Comparison of ENCODE assay signal across 8 cellular contexts in the genomic region with DNA sequence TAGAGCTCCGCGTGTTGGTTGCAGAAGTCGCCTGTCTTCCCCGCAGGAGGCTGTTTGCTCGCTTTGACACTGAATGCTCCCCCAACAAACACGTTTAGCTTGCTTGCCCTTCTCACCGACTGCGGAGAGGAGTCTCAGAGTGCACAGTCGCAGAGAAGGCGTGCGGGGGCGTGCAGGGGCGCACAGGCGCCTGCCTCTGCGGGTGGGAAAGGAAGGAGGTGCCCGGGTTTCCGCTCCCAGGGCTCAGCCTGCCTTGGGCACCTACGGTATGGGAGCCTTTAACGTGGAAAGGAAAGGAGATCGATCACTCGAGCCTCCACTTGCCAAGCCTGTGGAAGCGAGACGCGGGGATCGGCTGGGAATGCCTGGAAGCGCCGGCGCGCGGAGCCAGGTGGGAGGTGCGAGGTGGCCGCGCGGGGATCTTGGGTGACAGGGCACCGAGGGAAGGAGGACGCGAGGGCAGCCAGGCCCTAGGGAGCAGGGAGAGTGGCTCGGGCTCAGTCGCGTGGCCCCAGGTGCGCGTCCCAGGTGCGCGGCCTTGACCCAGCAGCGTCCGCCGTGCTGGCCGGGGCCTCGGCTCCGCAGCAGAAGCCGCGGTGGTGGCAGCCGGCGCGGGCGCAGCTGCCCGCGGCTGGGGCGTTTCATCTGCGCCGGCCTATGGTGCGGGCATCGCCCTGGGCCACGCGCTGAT.
A peak's percentile ranks its signal among the peaks of the same experiment; 100 is the strongest.
DNase-seq lines count a peak whose midpoint lies in the region; ATAC-seq lines count a peak whose summit lies in the region.

A gene (plus strand): TSS at position 419 of the 691 bp plus-strand sequence. CDS start 749 bp downstream, outside the sequence.

- DNase-seq in Ammon's horn (ENCODE audit: low spot score) (peak; percentile 93), NCI-H82 (lab: John Stamatoyannopoulos, UW) (peak; percentile 96), activated T-cell treated with anti-CD3 and anti-CD28 coated beads for 1 hour (ENCODE audit: low read depth) (peak; percentile 64), epidermal melanocyte (ENCODE audit: insufficient read length, low spot score) (peak; percentile 88), middle frontal gyrus (ENCODE audit: extremely low spot score, low spot score) (peak; percentile 82)
- peak; percentile 31 to 61 for DNase-seq in stimulated activated CD8-positive, alpha-beta memory T cell treated with anti-CD3 and anti-CD28 coated beads, Interleukin-2, amount 100 ng/mL, for 1 hour (ENCODE audit: low read depth in 2 of 2)

- ATAC-seq in GM19043 (IDR thresholded peaks at IDR 0.05; ENCODE audit: low read depth, unreplicated experiment) (peak; percentile 89), HG03378 (IDR thresholded peaks at IDR 0.05; ENCODE audit: unreplicated experiment) (peak; percentile 90)

Comparison
In these comparisons a context has a peak if more than half of its experiments do, and no peak if none do; other contexts are left out.
1. Peak in every context shown above with its lines: DNase-seq and ATAC-seq.
2. DNase-seq: peak in every context shown above with its lines; median percentile 96 in NCI-H82; 93 in Ammon's horn; 88 in epidermal melanocyte; 82 in middle frontal gyrus; 64 in activated T-cell treated with anti-CD3 and anti-CD28 coated beads for 1 hour; 46 in stimulated activated CD8-positive, alpha-beta memory T cell treated with anti-CD3 and anti-CD28 coated beads, Interleukin-2, amount 100 ng/mL, for 1 hour.